13 cellular contexts compared by ENCODE assay signal in the genomic region with DNA sequence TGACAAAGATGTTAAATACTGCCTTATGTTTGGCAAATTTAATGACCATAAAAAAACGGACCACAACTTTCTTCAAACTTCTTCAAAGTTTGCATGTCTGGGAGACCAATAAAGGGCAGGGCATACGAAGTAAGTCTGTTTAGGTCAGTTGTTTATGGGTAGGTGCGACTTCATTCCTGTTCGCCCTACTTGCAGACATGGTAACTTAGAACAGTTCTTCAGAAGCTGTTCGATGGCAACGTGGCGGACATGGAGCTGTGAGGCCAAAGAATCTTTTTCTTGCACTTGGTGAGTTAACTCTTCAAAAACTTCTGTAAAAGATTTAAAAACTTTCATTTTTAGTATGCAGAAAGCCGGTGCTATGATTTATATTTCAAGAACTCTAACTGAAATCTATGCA. TPM values are rescaled to one million over a fixed set of nuclear protein-coding genes. Genes with fewer than 3 reads are reported as not detected.
DNase-seq lines count a peak whose midpoint lies in the region; ATAC-seq, FAIRE-seq and TF ChIP-seq lines count a peak whose summit lies in the region.
"Had no signal": no experiment of that assay in that cellular context is flagged by ENCODE, and none has a peak within 500 bp of the region (broad histone marks: within the 10 kb centered on the region; RNA-seq: fewer than 3 reads in every experiment).

No MANE protein-coding gene starts in this region.

- H3K9me2 ChIP-seq in Karpas-422 (replicated peaks; ENCODE audit: insufficient read depth, low read length) = no peaks in the 10 kb centered on the region

- H3K9me1 ChIP-seq in keratinocyte (ENCODE audit: control insufficient read depth, extremely low read depth, insufficient read depth, low read length) = no peaks in the 10 kb centered on the region

- H3K4me1 ChIP-seq in ACC112 (ENCODE audit: control insufficient read depth, insufficient read depth, low read length, unreplicated experiment) (peaks cover 15% of the 10 kb centered on the region), Karpas-422 (ENCODE audit: low read length) (peaks cover 82% of the 10 kb centered on the region), keratinocyte (ENCODE audit: control insufficient read depth, extremely low read depth, insufficient read depth, low read length) (peaks cover 4% of the 10 kb centered on the region), body of pancreas (no peaks in the 10 kb centered on the region)

- H3K4me2 ChIP-seq in Karpas-422 (ENCODE audit: low read depth, low read length, poor library complexity, severe bottlenecking) = peak overlapping the region; percentile 66
- peak overlapping the region; percentile 79 for H3K4me2 ChIP-seq in keratinocyte (ENCODE audit: control insufficient read depth, extremely low read depth, insufficient read depth, low read depth, low read length)

- H4K20me1 ChIP-seq in Karpas-422 (ENCODE audit: insufficient read depth, low read depth, low read length) (no peaks in the 10 kb centered on the region), keratinocyte (ENCODE audit: control insufficient read depth, extremely low read depth, insufficient read depth, low read length) (no peaks in the 10 kb centered on the region)

- WGBS in body of pancreas, 2 donors = 77 to 83% methylated on average over 8 of the region's 8 CpGs

- FAIRE-seq in GM19239 (lab: Jason Lieb, UNC) (peak; percentile 21), keratinocyte (lab: Jason Lieb, UNC) (no peak)

- H3K79me2 ChIP-seq in ACC112 (ENCODE audit: control insufficient read depth, insufficient read depth, low read length, unreplicated experiment) = no peaks in the 10 kb centered on the region
- H3K79me2 ChIP-seq in Karpas-422 (ENCODE audit: low read length) = peaks cover 58% of the 10 kb centered on the region
- H3K79me2 ChIP-seq in keratinocyte (ENCODE audit: control insufficient read depth, insufficient read depth, low read length) = peaks cover 2% of the 10 kb centered on the region

- H2AFZ ChIP-seq in ACC112 (ENCODE audit: low read length, unreplicated experiment) (no peak overlapping the region), Karpas-422 (ENCODE audit: low read length) (no peak overlapping the region), keratinocyte (ENCODE audit: control insufficient read depth, low read length) (no peak overlapping the region)

- H3K27ac ChIP-seq in ACC112 (ENCODE audit: low read depth, low read length) (no peak overlapping the region), Karpas-422 (ENCODE audit: low read length) (peak overlapping the region; percentile 57), keratinocyte (ENCODE audit: control insufficient read depth, insufficient read depth, low read length) (no peak overlapping the region), body of pancreas (no peak overlapping the region)
- H3K27ac ChIP-seq: HL-60, ovary had no signal

- no peak overlapping the region for H3K9ac ChIP-seq in Karpas-422 (ENCODE audit: low read length)
- no peak overlapping the region for H3K9ac ChIP-seq in keratinocyte (ENCODE audit: control insufficient read depth, extremely low read depth, insufficient read depth, low read length)

- DNase-seq in GM19239 (ENCODE audit: insufficient read length, low spot score) = no peak
- no peak for DNase-seq in Karpas-422
- no peak for DNase-seq in keratinocyte (ENCODE audit: low read depth, low spot score)
- no peak for DNase-seq in left colon
- no peak for DNase-seq in body of pancreas
- no peak for DNase-seq in ACHN
- DNase-seq in AML-193 (lab: John Stamatoyannopoulos, UW) = no peak
- DNase-seq: COR-L47, NCI-H2171 treated with DMSO at 0.1 percent for 48 hours, ovary, SW 1271 had no signal

- in situ Hi-C loops in ACHN (cut with HindIII; ENCODE audit: low pct_ligation_motif_present, low pct_unique_long_range_greater_than_20kb, low sequenced_read_pairs) = no loop called here

- no peak for TF ChIP-seq CTCF in keratinocyte (optimal IDR thresholded peaks at IDR 0.05 in 1 of 3, IDR thresholded peaks at IDR 0.05 in 1 of 3, conservative IDR thresholded peaks at IDR 0.05 in 1 of 3; ENCODE audit: extremely low read depth in 1 of 3, insufficient read depth in 2 of 3, low read length in 3 of 3)
- no peak for TF ChIP-seq CTCF in body of pancreas (IDR thresholded peaks at IDR 0.05)

- intact Hi-C loops in left colon (cut with DNase I, micrococcal nuclease) (no loop called here), body of pancreas (cut with DNase I) (no loop called here)

- ATAC-seq in left colon = no peak
- ATAC-seq in body of pancreas = no peak

- dilution Hi-C loops in keratinocyte (cut with MboI; ENCODE audit: extremely low pct_ligation_motif_present, low sequenced_read_pairs) = no loop called here

- H3K36me3 ChIP-seq in ACC112 (ENCODE audit: insufficient read depth, low read length) = peaks cover 9% of the 10 kb centered on the region
- H3K36me3 ChIP-seq in Karpas-422 (ENCODE audit: insufficient read depth, low read length) = peaks cover 53% of the 10 kb centered on the region
- H3K36me3 ChIP-seq in keratinocyte (ENCODE audit: control insufficient read depth in 2 of 2, extremely low read depth in 1 of 2, insufficient read depth in 2 of 2, low read length in 2 of 2) = peaks cover 9 to 10% of the 10 kb centered on the region in 2 experiments
- no peaks in the 10 kb centered on the region for H3K36me3 ChIP-seq in body of pancreas (replicated peaks in 1 of 2; ENCODE audit: insufficient read depth in 1 of 2, low read depth in 2 of 2)
- H3K36me3 ChIP-seq: ovary had no signal

- no peaks in the 10 kb centered on the region for H3K9me3 ChIP-seq in Karpas-422 (ENCODE audit: low read length)
- H3K9me3 ChIP-seq in keratinocyte (ENCODE audit: control insufficient read depth, low read depth, low read length) = no peaks in the 10 kb centered on the region
- no peaks in the 10 kb centered on the region for H3K9me3 ChIP-seq in body of pancreas
- H3K9me3 ChIP-seq: ovary had no signal

- no peaks in the 10 kb centered on the region for H3K27me3 ChIP-seq in ACC112 (ENCODE audit: insufficient read depth, low read length)
- no peaks in the 10 kb centered on the region for H3K27me3 ChIP-seq in Karpas-422 (ENCODE audit: low read length)
- H3K27me3 ChIP-seq in keratinocyte (ENCODE audit: control insufficient read depth, extremely low read depth, insufficient read depth, low read length) = no peaks in the 10 kb centered on the region
- H3K27me3 ChIP-seq in body of pancreas = no peaks in the 10 kb centered on the region
- H3K27me3 ChIP-seq: ovary had no signal

- H3K4me3 ChIP-seq in ACC112 (ENCODE audit: low read depth, low read length) = peak overlapping the region; percentile 70; the same call in 1 of the 2 replicates
- H3K4me3 ChIP-seq in Karpas-422 (ENCODE audit: low read length) = no peak overlapping the region
- no peak overlapping the region for H3K4me3 ChIP-seq in keratinocyte (ENCODE audit: control insufficient read depth in 2 of 3, extremely low read depth in 1 of 3, insufficient read depth in 2 of 3, low read depth in 1 of 3, low read length in 3 of 3)
- H3K4me3 ChIP-seq in body of pancreas = no peak overlapping the region
- H3K4me3 ChIP-seq: ovary had no signal

- TF ChIP-seq POLR2A in body of pancreas (IDR thresholded peaks at IDR 0.05) = no peak

RNA-seq across cellular contexts. Expression of gene C21orf91, which starts 25.9 kb away (rescaled TPM):
- 31.6 and 37.4 TPM in 2 replicates for total RNA-seq in Karpas-422 (2014; rRNA removed; shearing (Covaris generic); ENCODE audit: low replicate concordance)
- polyA plus RNA-seq in keratinocyte = 13.6 to 28.2 TPM (median 18.7 TPM) in 3 replicates
- 17.3 TPM for polyA plus RNA-seq in keratinocyte (2011; ENCODE audit: low read depth)
- polyA plus RNA-seq in keratinocyte (2011; cell fraction: cytosol; rRNA removed) = 9.3 and 26.4 TPM in 2 replicates
- 9.6 and 15.5 TPM in 2 replicates for polyA plus RNA-seq in keratinocyte (2011; cell fraction: nucleus; rRNA removed)
- 13.6 and 24.2 TPM in 2 replicates for polyA plus RNA-seq in keratinocyte (2012; ENCODE audit: low replicate concordance)
- 3.9 to 42.6 TPM (median 20.6 TPM) in 3 replicates for polyA minus RNA-seq in keratinocyte
- polyA minus RNA-seq in keratinocyte (2011; cell fraction: cytosol; rRNA and poly(A)+ RNA removed) = 16.3 TPM
- 6.6 and 17.8 TPM in 2 replicates for polyA minus RNA-seq in keratinocyte (2011; cell fraction: nucleus; rRNA and poly(A)+ RNA removed)
- total RNA-seq in left colon = 1 to 10 TPM; 4.6 to 9.1 TPM
- total RNA-seq in body of pancreas = 1 to 10 TPM; 2.0 to 7.0 TPM
